8 cellular contexts compared by ENCODE assay signal in the genomic region with DNA sequence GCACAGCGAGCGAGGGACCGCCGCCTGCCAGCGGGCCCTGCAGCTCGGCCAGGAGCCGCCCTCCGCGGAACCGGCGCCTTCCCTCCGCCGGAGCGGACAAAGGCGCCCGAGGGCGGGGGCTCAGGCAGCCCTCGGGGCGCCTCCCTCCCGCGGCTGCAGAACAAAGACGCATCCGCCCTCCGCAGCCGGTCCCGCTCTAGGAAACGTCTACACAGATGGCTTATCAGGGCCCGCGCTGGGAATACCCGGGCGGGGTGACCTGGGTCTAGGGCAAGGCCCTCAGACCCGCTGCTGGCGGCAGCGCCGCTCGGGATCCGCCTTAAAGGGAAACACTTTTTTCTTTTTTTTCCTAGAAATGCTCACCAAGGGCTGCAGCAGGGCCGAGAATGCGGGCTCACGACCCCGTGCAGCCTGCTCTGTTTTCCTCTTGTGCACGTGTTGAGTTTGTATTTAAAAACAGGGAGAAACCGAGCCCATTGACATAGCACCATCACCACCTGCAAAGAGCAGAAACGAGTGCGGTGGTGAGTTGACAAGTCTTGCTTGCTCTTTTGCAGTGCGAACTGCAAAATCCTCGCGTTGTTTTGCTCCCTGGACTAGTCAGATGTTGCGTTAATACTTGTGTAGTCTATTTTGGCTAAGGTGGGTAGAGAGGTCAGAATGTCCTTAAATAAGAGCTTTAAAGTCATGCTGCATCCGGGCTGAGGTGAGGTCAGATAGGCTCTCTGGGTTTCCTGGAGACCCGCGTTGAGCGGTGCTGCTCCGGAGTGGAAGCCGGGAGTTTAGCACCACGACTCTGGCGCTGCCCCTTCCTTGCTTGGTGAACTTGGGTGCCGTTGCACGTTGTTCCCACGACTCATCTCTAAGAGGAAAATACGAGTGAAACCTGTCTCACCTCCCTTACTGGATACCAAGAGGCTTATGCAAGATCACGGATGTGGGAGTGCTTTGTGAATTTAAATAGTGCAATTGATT. TPM values are rescaled to one million over a fixed set of nuclear protein-coding genes. Genes with fewer than 3 reads are reported as not detected.
DNase-seq lines count a peak whose midpoint lies in the region; ATAC-seq and TF ChIP-seq lines count a peak whose summit lies in the region.

No MANE protein-coding gene starts in this region.

- no peaks in the 10 kb centered on the region for H3K9me3 ChIP-seq in lower lobe of right lung

- peak in 2 of 56 donors; percentile 2 to 6 for TF ChIP-seq CTCF in dorsolateral prefrontal cortex (IDR thresholded peaks at IDR 0.05 in 54 of 56, conservative IDR thresholded peaks at IDR 0.05 in 2 of 56; ENCODE audit: low read depth in 1 of 56, partially characterized antibody in 56 of 56)
- no peak for TF ChIP-seq CTCF in lower lobe of right lung (IDR thresholded peaks at IDR 0.05)

- ATAC-seq in HG03045 (IDR thresholded peaks at IDR 0.05; ENCODE audit: unreplicated experiment) (peak; percentile 35), lower lobe of right lung (peak; percentile 38 to 49)

- H3K36me3 Mint-ChIP-seq in activated CD4-positive, alpha-beta T cell treated with anti-CD3 and anti-CD28 coated beads, Interleukin-2, amount 10 ng/mL, durations not matched to agents 24 days and 14 days (ENCODE audit: low read depth): no peaks in the 10 kb centered on the region

- H3K4me1 ChIP-seq in lower lobe of right lung: peaks cover 42% of the 10 kb centered on the region

- H3K27me3 ChIP-seq in dorsolateral prefrontal cortex (no peaks in the 10 kb centered on the region), lower lobe of right lung (ENCODE audit: low read depth) (no peaks in the 10 kb centered on the region)

- intact Hi-C loops in activated CD4-positive, alpha-beta T cell treated with anti-CD3 and anti-CD28 coated beads, Interleukin-2, amount 10 ng/mL, durations not matched to agents 24 days and 14 days (cut with micrococcal nuclease): loop anchor here (1.0 to 10.0 kb wide), 8 partner anchors 87 to 1199 kb away; a partner anchor contains a TSS
- intact Hi-C loops in dorsolateral prefrontal cortex (cut with DNase I): loop anchor here (2.0 to 5.0 kb wide), 6 partner anchors 71 to 211 kb away; no protein-coding TSS in a partner anchor
- intact Hi-C loops in lower lobe of right lung (cut with DNase I): loop anchor here (10.0 kb wide), 1 partner anchor 73 kb away; no protein-coding TSS in a partner anchor

- H3K27ac ChIP-seq in dorsolateral prefrontal cortex: peak overlapping the region; percentile 70 to 99 (median 93)
- peak overlapping the region; percentile 92 for H3K27ac ChIP-seq in lower lobe of right lung

- no peaks in the 10 kb centered on the region for H3K36me3 ChIP-seq in lower lobe of right lung

- H3K4me3 ChIP-seq in dorsolateral prefrontal cortex (peak overlapping the region; percentile 49 to 98 (median 74)), lower lobe of right lung (peak overlapping the region; percentile 61)

- peak overlapping the region; percentile 83 for H3K27ac Mint-ChIP-seq in activated CD4-positive, alpha-beta T cell treated with anti-CD3 and anti-CD28 coated beads, Interleukin-2, amount 10 ng/mL, durations not matched to agents 24 days and 14 days

- peak overlapping the region; percentile 91 for H3K4me3 Mint-ChIP-seq in activated CD4-positive, alpha-beta T cell treated with anti-CD3 and anti-CD28 coated beads, Interleukin-2, amount 10 ng/mL, durations not matched to agents 24 days and 14 days

- H3K4me1 Mint-ChIP-seq in activated CD4-positive, alpha-beta T cell treated with anti-CD3 and anti-CD28 coated beads, Interleukin-2, amount 10 ng/mL, durations not matched to agents 24 days and 14 days: peaks cover 17% of the 10 kb centered on the region

- peaks cover 45% of the 10 kb centered on the region for H3K27me3 Mint-ChIP-seq in activated CD4-positive, alpha-beta T cell treated with anti-CD3 and anti-CD28 coated beads, Interleukin-2, amount 10 ng/mL, durations not matched to agents 24 days and 14 days

- H3K9me3 Mint-ChIP-seq in activated CD4-positive, alpha-beta T cell treated with anti-CD3 and anti-CD28 coated beads, Interleukin-2, amount 10 ng/mL, durations not matched to agents 24 days and 14 days: no peaks in the 10 kb centered on the region

- DNase-seq in NOMO-1 (lab: John Stamatoyannopoulos, UW; ENCODE audit: unreplicated experiment in 2 of 2): peak; percentile 5 to 36
- DNase-seq in NOMO-1 treated with dmso at 0.1 percent for 144 hours (lab: John Stamatoyannopoulos, UW; ENCODE audit: unreplicated experiment): no peak
- DNase-seq in NCI-H2171 (lab: John Stamatoyannopoulos, UW): peak; percentile 80
- peak; percentile 90 for DNase-seq in activated CD4-positive, alpha-beta T cell treated with anti-CD3 and anti-CD28 coated beads, Interleukin-2, amount 10 ng/mL, durations not matched to agents 24 days and 14 days
- DNase-seq in dorsolateral prefrontal cortex: peak; percentile 46 to 79 (median 66)
- peak; percentile 86 for DNase-seq in lower lobe of right lung
- peak in 2 of 3 donors; percentile 7 to 16 for DNase-seq in stimulated activated CD4-positive, alpha-beta T cell treated with anti-CD3 and anti-CD28 coated beads, TNF-alpha, amount 100 ng/mL, for 48 hours (ENCODE audit: low read depth in 3 of 3)

RNA-seq across cellular contexts. Expression of a gene that starts 1.1 kb away (rescaled TPM):
- 2.8 and 3.1 TPM in 2 replicates for total RNA-seq in activated CD4-positive, alpha-beta T cell treated with anti-CD3 and anti-CD28 coated beads, Interleukin-2, amount 10 ng/mL, durations not matched to agents 24 days and 14 days
- total RNA-seq in dorsolateral prefrontal cortex (100 to 1,000 TPM in 27 of 120 experiments, 10 to 100 TPM in 93; 66.5 to 123 (median 91.5) TPM), lower lobe of right lung (102 TPM)

RNA-seq across cellular contexts. Expression of a gene that starts 41.7 kb away (rescaled TPM):
- total RNA-seq in activated CD4-positive, alpha-beta T cell treated with anti-CD3 and anti-CD28 coated beads, Interleukin-2, amount 10 ng/mL, durations not matched to agents 24 days and 14 days: 0.14 and 0.30 TPM in 2 replicates
- total RNA-seq in dorsolateral prefrontal cortex: 10 to 100 TPM in 10 of 120 experiments, 1 to 10 TPM in 110; 1.7 to 13.4 (median 7.1) TPM
- total RNA-seq in lower lobe of right lung: 6.6 TPM

Comparison
In these comparisons a context has a peak if more than half of its experiments do, and no peak if none do; other contexts are left out.
1. RNA of a gene that starts 1.1 kb away (total RNA-seq): 102 TPM in lower lobe of right lung (single experiment) and 66.5 to 123 TPM in dorsolateral prefrontal cortex; 2.8 to 3.1 TPM in activated CD4-positive, alpha-beta T cell treated with anti-CD3 and anti-CD28 coated beads, Interleukin-2, amount 10 ng/mL, durations not matched to agents 24 days and 14 days; every median in the first group is over 10 times any median in the second.